ENCODE assay signal across 16 cellular contexts in the genomic region with DNA sequence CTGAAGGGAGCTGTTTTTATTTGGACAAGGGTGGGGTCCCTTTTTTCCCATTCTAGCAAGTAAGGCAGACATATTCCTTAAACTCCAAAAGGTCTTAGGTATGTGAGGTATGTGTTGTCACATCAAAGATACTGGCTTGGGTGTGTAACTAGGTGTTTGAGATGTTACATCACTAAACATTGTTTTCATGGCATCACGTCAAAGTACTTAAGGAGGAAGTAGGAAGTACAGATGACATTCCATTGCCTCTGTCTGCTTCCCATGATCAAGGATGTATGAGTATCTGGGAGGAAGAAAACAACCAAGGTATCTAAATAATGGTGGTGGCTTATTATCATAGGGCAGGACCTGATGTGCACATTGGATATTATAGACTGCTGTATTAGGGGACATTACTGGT. TPM values are rescaled to one million over a fixed set of nuclear protein-coding genes. Genes with fewer than 3 reads are reported as not detected.
DNase-seq lines count a peak whose midpoint lies in the region; ATAC-seq, FAIRE-seq and TF ChIP-seq lines count a peak whose summit lies in the region.
"Had no signal": no experiment of that assay in that cellular context is flagged by ENCODE, and none has a peak within 500 bp of the region (broad histone marks: within the 10 kb centered on the region; RNA-seq: fewer than 3 reads in every experiment).

No MANE protein-coding gene starts in this region.

- POLR2A ChIA-PET in activated CD8-positive, alpha-beta T cell treated with anti-CD3 and anti-CD28 coated beads for 36 hours (lab: Charles Lee), result no interaction called here
- POLR2A ChIA-PET in activated CD8-positive, alpha-beta T cell treated with anti-CD3 and anti-CD28 coated beads, Interleukin-2, amount 10 ng/mL, durations not matched to agents 7 days and 5 days (lab: Charles Lee), result interaction anchor here (0.6 to 1.2 kb wide), 2 partner anchors 45 to 1997 kb away, joined by 3 to 5 read pairs; no protein-coding TSS in a partner anchor
- POLR2A ChIA-PET in K562 (lab: Yijun Ruan, JAX), result interaction anchor here (0.7 to 1.9 kb wide), 3 partner anchors 15 to 33 kb away, joined by 3 to 6 read pairs (median 4); no protein-coding TSS in a partner anchor

- in situ Hi-C loops in K562 (cut with MboI), result no loop called here

- TF ChIP-seq RAD21 in K562 (CRISPR knock-in tag; conservative IDR thresholded peaks at IDR 0.05 in 1 of 2, IDR thresholded peaks at IDR 0.05 in 1 of 2), result no peak

- no peak overlapping the region for H3K27ac ChIP-seq in K562 (ENCODE audit: extremely low read depth, low read depth, low read length)
- no peak overlapping the region for H3K27ac ChIP-seq in uterus

- TF ChIP-seq CTCF in activated CD8-positive, alpha-beta T cell treated with anti-CD3 and anti-CD28 coated beads for 36 hours (IDR thresholded peaks at IDR 0.05), result no peak
- TF ChIP-seq CTCF in K562 (IDR thresholded peaks at IDR 0.05 in 2 of 3, conservative IDR thresholded peaks at IDR 0.05 in 1 of 3; ENCODE audit: insufficient read depth in 2 of 3, low read depth in 1 of 3, low read length in 3 of 3) (no peak), kidney epithelial cell (IDR thresholded peaks at IDR 0.05; ENCODE audit: insufficient read depth, low read length, poor library complexity, severe bottlenecking) (no peak), type B pancreatic cell (conservative IDR thresholded peaks at IDR 0.05) (no peak), uterus (IDR thresholded peaks at IDR 0.05) (no peak)

- peaks cover 7% of the 10 kb centered on the region for H3K4me1 Mint-ChIP-seq in activated CD8-positive, alpha-beta T cell treated with anti-CD3 and anti-CD28 coated beads for 36 hours (ENCODE audit: low read depth)
- H3K4me1 Mint-ChIP-seq in activated CD8-positive, alpha-beta T cell treated with anti-CD3 and anti-CD28 coated beads, Interleukin-2, amount 10 ng/mL, durations not matched to agents 7 days and 5 days (ENCODE audit: low read depth), result peaks cover 2% of the 10 kb centered on the region
- H3K4me1 Mint-ChIP-seq in type B pancreatic cell (ENCODE audit: unreplicated experiment), result no peaks in the 10 kb centered on the region

- no peaks in the 10 kb centered on the region for H3K27me3 ChIP-seq in K562 (ENCODE audit: control insufficient read depth in 2 of 2, insufficient read depth in 2 of 2, low read length in 2 of 2)
- no peaks in the 10 kb centered on the region for H3K27me3 ChIP-seq in kidney epithelial cell (ENCODE audit: control insufficient read depth, insufficient read depth, low read length)
- no peaks in the 10 kb centered on the region for H3K27me3 ChIP-seq in uterus
- H3K27me3 ChIP-seq: transverse colon had no signal

- H3K9me3 ChIP-seq in K562 (replicated peaks; ENCODE audit: control insufficient read depth, insufficient read depth, low read depth, low read length), result no peaks in the 10 kb centered on the region
- no peaks in the 10 kb centered on the region for H3K9me3 ChIP-seq in uterus
- H3K9me3 ChIP-seq: transverse colon had no signal

- H3K36me3 Mint-ChIP-seq in activated CD8-positive, alpha-beta T cell treated with anti-CD3 and anti-CD28 coated beads for 36 hours (ENCODE audit: low read depth), result peaks cover 30% of the 10 kb centered on the region
- H3K36me3 Mint-ChIP-seq in activated CD8-positive, alpha-beta T cell treated with anti-CD3 and anti-CD28 coated beads, Interleukin-2, amount 10 ng/mL, durations not matched to agents 7 days and 5 days (ENCODE audit: low read depth), result peaks cover 46% of the 10 kb centered on the region
- peaks cover 44% of the 10 kb centered on the region for H3K36me3 Mint-ChIP-seq in type B pancreatic cell

- no peak overlapping the region for H3K4me3 ChIP-seq in K562
- no peak overlapping the region for H3K4me3 ChIP-seq in kidney epithelial cell (ENCODE audit: low read depth, low read length)
- H3K4me3 ChIP-seq in uterus, result no peak overlapping the region
- H3K4me3 ChIP-seq: SK-N-MC, transverse colon had no signal

- H3K9me3 Mint-ChIP-seq in activated CD8-positive, alpha-beta T cell treated with anti-CD3 and anti-CD28 coated beads for 36 hours, result no peaks in the 10 kb centered on the region
- no peaks in the 10 kb centered on the region for H3K9me3 Mint-ChIP-seq in activated CD8-positive, alpha-beta T cell treated with anti-CD3 and anti-CD28 coated beads, Interleukin-2, amount 10 ng/mL, durations not matched to agents 7 days and 5 days (ENCODE audit: insufficient read depth)
- H3K9me3 Mint-ChIP-seq in type B pancreatic cell, result no peaks in the 10 kb centered on the region
- H3K9me3 Mint-ChIP-seq: brain had no signal

- CTCF ChIA-PET in activated CD8-positive, alpha-beta T cell treated with anti-CD3 and anti-CD28 coated beads for 36 hours (lab: Charles Lee), result interaction anchor here (1.1 kb wide), 1 partner anchor 19 kb away, joined by 3 read pairs; no protein-coding TSS in a partner anchor
- CTCF ChIA-PET in activated CD8-positive, alpha-beta T cell treated with anti-CD3 and anti-CD28 coated beads, Interleukin-2, amount 10 ng/mL, durations not matched to agents 7 days and 5 days (lab: Charles Lee), result interaction anchor here (1.1 to 1.8 kb wide), 2 partner anchors 11 to 28 kb away, joined by 3 to 4 read pairs; no protein-coding TSS in a partner anchor
- CTCF ChIA-PET in K562 (lab: Yijun Ruan, JAX; ENCODE audit: low intra/inter-chr PET ratio), result no interaction called here

- BruUV-seq in K562 (replicated peaks; lab: Mats Ljungman, UMichigan), result no TSS peak

- no peak for TF ChIP-seq EP300 in K562 (IDR thresholded peaks at IDR 0.05; ENCODE audit: low read length)

- intact Hi-C loops in activated CD8-positive, alpha-beta T cell treated with anti-CD3 and anti-CD28 coated beads for 36 hours (cut with micrococcal nuclease), result no loop called here
- intact Hi-C loops in K562 (cut with micrococcal nuclease), result no loop called here
- intact Hi-C loops in uterus (cut with DNase I; ENCODE audit: low total_unique reads), result no loop called here

- no peaks in the 10 kb centered on the region for H3K27me3 Mint-ChIP-seq in activated CD8-positive, alpha-beta T cell treated with anti-CD3 and anti-CD28 coated beads for 36 hours
- H3K27me3 Mint-ChIP-seq in activated CD8-positive, alpha-beta T cell treated with anti-CD3 and anti-CD28 coated beads, Interleukin-2, amount 10 ng/mL, durations not matched to agents 7 days and 5 days (ENCODE audit: low read depth), result no peaks in the 10 kb centered on the region
- no peaks in the 10 kb centered on the region for H3K27me3 Mint-ChIP-seq in type B pancreatic cell
- H3K27me3 Mint-ChIP-seq: brain had no signal

- no peak overlapping the region for H3K9ac ChIP-seq in K562 (ENCODE audit: insufficient read depth in 1 of 2, low read depth in 2 of 2, low read length in 2 of 2)

- H3K27ac Mint-ChIP-seq in activated CD8-positive, alpha-beta T cell treated with anti-CD3 and anti-CD28 coated beads for 36 hours, result peak overlapping the region; percentile 2
- no peak overlapping the region for H3K27ac Mint-ChIP-seq in activated CD8-positive, alpha-beta T cell treated with anti-CD3 and anti-CD28 coated beads, Interleukin-2, amount 10 ng/mL, durations not matched to agents 7 days and 5 days
- peak overlapping the region; percentile 87 for H3K27ac Mint-ChIP-seq in type B pancreatic cell
- H3K27ac Mint-ChIP-seq: brain had no signal

- no peak for FAIRE-seq in K562 (lab: Jason Lieb, UNC)
- FAIRE-seq: islet of Langerhans had no signal

- H3K4me3 Mint-ChIP-seq in activated CD8-positive, alpha-beta T cell treated with anti-CD3 and anti-CD28 coated beads for 36 hours, result no peak overlapping the region
- H3K4me3 Mint-ChIP-seq in activated CD8-positive, alpha-beta T cell treated with anti-CD3 and anti-CD28 coated beads, Interleukin-2, amount 10 ng/mL, durations not matched to agents 7 days and 5 days, result no peak overlapping the region
- H3K4me3 Mint-ChIP-seq in type B pancreatic cell, result no peak overlapping the region
- H3K4me3 Mint-ChIP-seq: brain had no signal

- peaks cover 94% of the 10 kb centered on the region for H3K36me3 ChIP-seq in K562 (ENCODE audit: control insufficient read depth, insufficient read depth, low read length)
- no peaks in the 10 kb centered on the region for H3K36me3 ChIP-seq in kidney epithelial cell (ENCODE audit: control insufficient read depth, insufficient read depth, low read length)
- no peaks in the 10 kb centered on the region for H3K36me3 ChIP-seq in uterus

- no peak for TF ChIP-seq POLR2A in K562 (conservative IDR thresholded peaks at IDR 0.05)
- no peak for TF ChIP-seq POLR2A in uterus (IDR thresholded peaks at IDR 0.05)

- ATAC-seq in activated CD8-positive, alpha-beta T cell treated with anti-CD3 and anti-CD28 coated beads for 36 hours, result no peak
- no peak for ATAC-seq in activated CD8-positive, alpha-beta T cell treated with anti-CD3 and anti-CD28 coated beads, Interleukin-2, amount 10 ng/mL, durations not matched to agents 7 days and 5 days
- no peak for ATAC-seq in K562
- ATAC-seq in HG03354 (IDR thresholded peaks at IDR 0.05; ENCODE audit: poor library complexity, severe bottlenecking, unreplicated experiment), result no peak
- no peak for ATAC-seq in GM19351 (IDR thresholded peaks at IDR 0.05; ENCODE audit: unreplicated experiment)

- WGBS in K562 (ENCODE audit: insufficient coverage, low coverage, missing lambda C conversion rate), result 100% methylated on average over 1 of the region's 1 CpG

- DNase-seq in activated CD8-positive, alpha-beta T cell treated with anti-CD3 and anti-CD28 coated beads for 36 hours, result no peak
- no peak for DNase-seq in activated CD8-positive, alpha-beta T cell treated with anti-CD3 and anti-CD28 coated beads, Interleukin-2, amount 10 ng/mL, durations not matched to agents 7 days and 5 days
- DNase-seq in K562 (ENCODE audit: extremely low read depth in 1 of 4, low spot score in 3 of 4) (no peak), kidney epithelial cell (ENCODE audit: low read depth) (peak; percentile 23), type B pancreatic cell (ENCODE audit: extremely low spot score, unreplicated experiment) (no peak), uterus (no peak)
- DNase-seq: activated naive CD4-positive, alpha-beta T cell; KG1; NCI-H510A; stimulated activated CD4-positive, alpha-beta T cell treated with anti-CD3 and anti-CD28 coated beads, Interleukin-1b, Interleukin-23, amount 100 ng/mL, for 48 hours; transverse colon had no signal

- H3K4me1 ChIP-seq in K562 (replicated peaks in 1 of 2; ENCODE audit: control insufficient read depth in 2 of 2, insufficient read depth in 2 of 2, low read length in 2 of 2) (no peaks in the 10 kb centered on the region), uterus (no peaks in the 10 kb centered on the region)

- no peak overlapping the region for H3K4me2 ChIP-seq in K562 (ENCODE audit: insufficient read depth, low read length)

- H3K79me2 ChIP-seq in K562 (ENCODE audit: control insufficient read depth, insufficient read depth, low read length), result peaks cover 26% of the 10 kb centered on the region

- H2AFZ ChIP-seq in K562 (ENCODE audit: low read depth, low read length), result no peak overlapping the region

- no peaks in the 10 kb centered on the region for H3K9me1 ChIP-seq in K562 (ENCODE audit: control insufficient read depth, insufficient read depth, low read length)

- no peaks in the 10 kb centered on the region for H4K20me1 ChIP-seq in K562 (replicated peaks; ENCODE audit: control insufficient read depth, insufficient read depth, low read length)

RNA-seq across cellular contexts. Expression of a gene that starts 39.3 kb away (rescaled TPM):
- under 1 TPM; 0.43 to 0.74 TPM for total RNA-seq in activated CD8-positive, alpha-beta T cell treated with anti-CD3 and anti-CD28 coated beads for 36 hours
- under 1 TPM; 0.08 to 0.23 TPM for total RNA-seq in activated CD8-positive, alpha-beta T cell treated with anti-CD3 and anti-CD28 coated beads, Interleukin-2, amount 10 ng/mL, durations not matched to agents 7 days and 5 days
- total RNA-seq in K562 (2011; cell fraction: chromatin; rRNA removed; ENCODE audit: low replicate concordance), result 0.14 TPM in 1 of 2 replicates, not detected in the other
- not detected in 2 replicates for total RNA-seq in K562 (2011; cell fraction: nucleolus; rRNA removed)
- not detected in 2 replicates for total RNA-seq in K562 (2011; cell fraction: nucleoplasm; rRNA removed)
- total RNA-seq in K562 (2014; rRNA removed), result not detected in 2 replicates
- total RNA-seq in K562 (2014; rRNA removed; fragmentation: Illumina TruSeq; extraction: Trizol), result 0.04 TPM in 1 of 2 replicates, not detected in the other
- total RNA-seq in K562 (2015; rRNA removed; fragmentation: Illumina TruSeq; extraction: Trizol), result not detected in 2 replicates
- 0.07 and 0.11 TPM in 2 replicates for total RNA-seq in K562 (2021)
- 0.01 and 0.03 TPM in 2 replicates for polyA plus RNA-seq in K562 (2011; rRNA removed)
- polyA plus RNA-seq in K562 (2011; cell fraction: cytosol; rRNA removed), result 0.01 TPM in 1 of 2 replicates, not detected in the other
- 0.04 TPM in 1 of 2 replicates, not detected in the other for polyA plus RNA-seq in K562 (2011; cell fraction: nucleus; rRNA removed)
- polyA plus RNA-seq in K562 (2012), result 0.03 TPM in 2 replicates
- not detected in 2 replicates for polyA plus RNA-seq in K562 (2014; fragmentation: Illumina TruSeq; extraction: Trizol)
- polyA plus RNA-seq in K562 (2014; fragmentation: Nextera tagmentation; extraction: Ambion mirVana), result under 1 TPM in 1 of 2 experiments, not detected in 1; 0.04 TPM
- polyA plus RNA-seq in K562 (2014; rRNA removed), result not detected in 2 replicates
- 0.04 TPM in 1 of 2 replicates, not detected in the other for polyA minus RNA-seq in K562 (2011; rRNA and poly(A)+ RNA removed)
- not detected in 2 replicates for polyA minus RNA-seq in K562 (2011; cell fraction: cytosol; rRNA and poly(A)+ RNA removed)
- polyA minus RNA-seq in K562 (2011; cell fraction: nucleus; rRNA and poly(A)+ RNA removed), result 0.13 and 0.22 TPM in 2 replicates
- 0.92 and 1.4 TPM in 2 replicates for total RNA-seq in kidney epithelial cell
- total RNA-seq in type B pancreatic cell (ENCODE audit: low replicate concordance), result 4.2 and 4.7 TPM in 2 replicates
- total RNA-seq in uterus, result 100 to 1,000 TPM in 1 of 4 donors, 10 to 100 TPM in 3; 31.8 to 103 (median 45.5) TPM

RNA-seq across cellular contexts. Expression of a gene that starts 46.4 kb away (rescaled TPM):
- 10 to 100 TPM; 79.2 to 80.3 TPM for total RNA-seq in activated CD8-positive, alpha-beta T cell treated with anti-CD3 and anti-CD28 coated beads for 36 hours
- 10 to 100 TPM; 75.3 to 75.6 TPM for total RNA-seq in activated CD8-positive, alpha-beta T cell treated with anti-CD3 and anti-CD28 coated beads, Interleukin-2, amount 10 ng/mL, durations not matched to agents 7 days and 5 days
- total RNA-seq in K562 (2011; cell fraction: chromatin; rRNA removed; ENCODE audit: low replicate concordance), result 54.6 and 159 TPM in 2 replicates
- total RNA-seq in K562 (2011; cell fraction: nucleolus; rRNA removed), result 18.2 and 23.3 TPM in 2 replicates
- total RNA-seq in K562 (2011; cell fraction: nucleoplasm; rRNA removed), result 32.9 and 50.8 TPM in 2 replicates
- 53.3 and 58.8 TPM in 2 replicates for total RNA-seq in K562 (2014; rRNA removed)
- 117 and 143 TPM in 2 replicates for total RNA-seq in K562 (2014; rRNA removed; fragmentation: Illumina TruSeq; extraction: Trizol)
- 118 and 130 TPM in 2 replicates for total RNA-seq in K562 (2015; rRNA removed; fragmentation: Illumina TruSeq; extraction: Trizol)
- 80.5 and 84.9 TPM in 2 replicates for total RNA-seq in K562 (2021)
- polyA plus RNA-seq in K562 (2011; rRNA removed), result 59.4 and 65.1 TPM in 2 replicates
- polyA plus RNA-seq in K562 (2011; cell fraction: cytosol; rRNA removed), result 8.2 and 21.8 TPM in 2 replicates
- 40.9 and 56.7 TPM in 2 replicates for polyA plus RNA-seq in K562 (2011; cell fraction: nucleus; rRNA removed)
- polyA plus RNA-seq in K562 (2012), result 59.4 and 78.8 TPM in 2 replicates
- polyA plus RNA-seq in K562 (2014; fragmentation: Illumina TruSeq; extraction: Trizol), result 103 and 137 TPM in 2 replicates
- 100 to 1,000 TPM in 1 of 2 experiments, 10 to 100 TPM in 1; 86.7 to 106 TPM for polyA plus RNA-seq in K562 (2014; fragmentation: Nextera tagmentation; extraction: Ambion mirVana)
- 50.7 and 58.2 TPM in 2 replicates for polyA plus RNA-seq in K562 (2014; rRNA removed)
- polyA minus RNA-seq in K562 (2011; rRNA and poly(A)+ RNA removed), result 67.6 and 108 TPM in 2 replicates
- polyA minus RNA-seq in K562 (2011; cell fraction: cytosol; rRNA and poly(A)+ RNA removed), result 46.2 and 52.4 TPM in 2 replicates
- 32.7 and 58.6 TPM in 2 replicates for polyA minus RNA-seq in K562 (2011; cell fraction: nucleus; rRNA and poly(A)+ RNA removed)
- total RNA-seq in kidney epithelial cell, result 87.6 and 91.7 TPM in 2 replicates
- 96.1 and 104 TPM in 2 replicates for total RNA-seq in type B pancreatic cell (ENCODE audit: low replicate concordance)
- total RNA-seq in uterus, result 100 to 1,000 TPM; 115 to 279 (median 165) TPM
